6 cellular contexts compared by ENCODE assay signal in the genomic region with DNA sequence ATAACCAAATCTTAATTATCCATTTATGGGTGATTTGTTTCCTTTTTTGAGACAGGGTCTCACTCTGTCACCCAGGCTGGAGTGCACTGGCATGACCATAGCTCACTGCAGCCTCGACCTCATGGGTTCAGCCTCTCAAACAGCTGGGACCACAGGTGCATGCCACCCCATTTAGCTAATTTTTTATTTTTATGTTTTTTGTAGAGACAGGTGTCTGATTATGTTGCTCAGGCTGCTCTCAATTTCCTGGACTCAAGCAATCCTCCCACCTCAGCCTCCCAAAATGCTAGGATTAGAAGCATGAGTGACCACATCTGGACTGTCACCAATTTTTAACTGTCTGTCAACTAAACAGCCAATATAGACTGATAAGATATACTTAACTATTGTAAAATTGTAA. TPM values are rescaled to one million over a fixed set of nuclear protein-coding genes. Genes with fewer than 3 reads are reported as not detected.
DNase-seq lines count a peak whose midpoint lies in the region; ATAC-seq and TF ChIP-seq lines count a peak whose summit lies in the region.
"Not testable (repeated sequence)": the region's sequence is repeated elsewhere in the genome, so short reads cannot be mapped to it uniquely, and the experiment has no call there.

No MANE protein-coding gene starts in this region.

- peak; percentile 42 for DNase-seq in Karpas-422
- DNase-seq in NAMALWA (ENCODE audit: low spot score): peak; percentile 55
- peak; percentile 53 for DNase-seq in OCI-LY7 (ENCODE audit: low spot score)
- DNase-seq in T-helper 17 cell, psoas muscle: not testable (repeated sequence)

- ATAC-seq in T-helper 17 cell, psoas muscle: not testable (repeated sequence)

- not testable (repeated sequence) for H3K9me3 ChIP-seq in DOHH2 (ENCODE audit: control insufficient read depth, insufficient read depth, low read length); Karpas-422 (ENCODE audit: low read length); OCI-LY7 (ENCODE audit: low read length); T-helper 17 cell (ENCODE audit: control insufficient read depth, low read length, poor library complexity, severe bottlenecking); psoas muscle

- H3K79me2 ChIP-seq in DOHH2 (ENCODE audit: control insufficient read depth, low read length) (peaks cover 94% of the 10 kb centered on the region), Karpas-422 (ENCODE audit: low read length) (peaks cover 92% of the 10 kb centered on the region), OCI-LY7 (ENCODE audit: insufficient read depth, low read depth, low read length) (peaks cover 98% of the 10 kb centered on the region)

- peak overlapping the region; percentile 54 for H3K27ac Mint-ChIP-seq in T-helper 17 cell

- 24 to 60% (median 35%) methylated on average over 1 of the region's 1 CpG for WGBS in psoas muscle, 3 donors

- not testable (repeated sequence) for H3K4me3 ChIP-seq in DOHH2 (ENCODE audit: low read length); Karpas-422 (ENCODE audit: low read length); OCI-LY7 (ENCODE audit: low read depth, low read length, poor library complexity, severe bottlenecking); psoas muscle

- CTCF ChIA-PET in OCI-LY7 (lab: Charles Lee; ENCODE audit: unreplicated experiment): not testable (repeated sequence)

- H3K4me2 ChIP-seq in DOHH2 (ENCODE audit: low read length): peak overlapping the region; percentile 81
- not testable (repeated sequence) for H3K4me2 ChIP-seq in Karpas-422 (ENCODE audit: low read depth, low read length, poor library complexity, severe bottlenecking)
- H3K4me2 ChIP-seq in OCI-LY7 (ENCODE audit: low read length): peak overlapping the region; percentile 58

- H3K4me1 ChIP-seq in DOHH2 (ENCODE audit: control insufficient read depth, low read length) (peaks cover 74% of the 10 kb centered on the region), Karpas-422 (ENCODE audit: low read length) (peaks cover 52% of the 10 kb centered on the region), OCI-LY7 (ENCODE audit: insufficient read depth, low read length, poor library complexity, severe bottlenecking) (peaks cover 69% of the 10 kb centered on the region), psoas muscle (peaks cover 66% of the 10 kb centered on the region)

- not testable (repeated sequence) for H4K20me1 ChIP-seq in DOHH2 (ENCODE audit: control insufficient read depth, insufficient read depth, low read depth, low read length); Karpas-422 (ENCODE audit: insufficient read depth, low read depth, low read length); OCI-LY7 (ENCODE audit: insufficient read depth, low read length)

- peak overlapping the region; percentile 76 for H3K27ac ChIP-seq in DOHH2 (ENCODE audit: low read depth, low read length)
- not testable (repeated sequence) for H3K27ac ChIP-seq in Karpas-422 (ENCODE audit: low read length)
- peak overlapping the region; percentile 81 for H3K27ac ChIP-seq in OCI-LY7 (ENCODE audit: low read depth, low read length, poor library complexity, severe bottlenecking)
- peak overlapping the region; percentile 83 for H3K27ac ChIP-seq in psoas muscle

- H3K9ac ChIP-seq in Karpas-422 (ENCODE audit: low read length): not testable (repeated sequence)

- H3K36me3 ChIP-seq in DOHH2 (ENCODE audit: control insufficient read depth, low read length): peaks cover 11% of the 10 kb centered on the region
- H3K36me3 ChIP-seq in Karpas-422 (ENCODE audit: insufficient read depth, low read length); psoas muscle (ENCODE audit: insufficient read depth in 1 of 2, low read depth in 1 of 2): not testable (repeated sequence)
- peaks cover 10% of the 10 kb centered on the region for H3K36me3 ChIP-seq in OCI-LY7 (ENCODE audit: insufficient read depth, low read length)

- not testable (repeated sequence) for H3K9me2 ChIP-seq in DOHH2 (replicated peaks; ENCODE audit: control insufficient read depth, low read length); Karpas-422 (replicated peaks; ENCODE audit: insufficient read depth, low read length); OCI-LY7 (ENCODE audit: insufficient read depth, low read length)

- H2AFZ ChIP-seq in Karpas-422 (ENCODE audit: low read length); OCI-LY7 (ENCODE audit: low read length): not testable (repeated sequence)

- POLR2A ChIA-PET in OCI-LY7 (lab: Charles Lee): not testable (repeated sequence)

- intact Hi-C loops in OCI-LY7 (cut with micrococcal nuclease; ENCODE audit: unreplicated experiment); psoas muscle (cut with DNase I): not testable (repeated sequence)

- not testable (repeated sequence) for H3K27me3 ChIP-seq in DOHH2 (ENCODE audit: control insufficient read depth, low read length); Karpas-422 (ENCODE audit: low read length); psoas muscle (ENCODE audit: insufficient read depth in 3 of 3, low read length in 2 of 3)

- not testable (repeated sequence) for H3K27me3 Mint-ChIP-seq in T-helper 17 cell

- H3K4me3 Mint-ChIP-seq in T-helper 17 cell: not testable (repeated sequence)

- not testable (repeated sequence) for BruUV-seq in OCI-LY7 (replicated peaks; lab: Mats Ljungman, UMichigan)

- H3F3A ChIP-seq in DOHH2 (ENCODE audit: control insufficient read depth, insufficient read depth): not testable (repeated sequence)

- not testable (repeated sequence) for H3K36me3 Mint-ChIP-seq in T-helper 17 cell (ENCODE audit: low read depth)

- peaks cover 31% of the 10 kb centered on the region for H3K4me1 Mint-ChIP-seq in T-helper 17 cell

- TF ChIP-seq CTCF in DOHH2 (IDR thresholded peaks at IDR 0.05; ENCODE audit: low read depth, low read length, poor library complexity, severe bottlenecking); OCI-LY7 (conservative IDR thresholded peaks at IDR 0.05; ENCODE audit: low read length); psoas muscle (IDR thresholded peaks at IDR 0.05): not testable (repeated sequence)

RNA-seq across cellular contexts. Expression of gene SMG1, which starts 25.0 kb away (rescaled TPM):
- 63.1 and 91.0 TPM in 2 replicates for total RNA-seq in Karpas-422 (2014; rRNA removed; shearing (Covaris generic); ENCODE audit: low replicate concordance)
- total RNA-seq in OCI-LY7 (2014; rRNA removed; shearing (Covaris generic)): 87.5 and 106 TPM in 2 replicates
- total RNA-seq in OCI-LY7 (2022) (199 and 208 TPM in 2 replicates), T-helper 17 cell (100 to 1,000 TPM; 177 to 192 TPM), psoas muscle (100 to 1,000 TPM in 2 of 4 donors, 10 to 100 TPM in 2; 66.1 to 160 (median 107) TPM)
- 10 to 100 TPM; 12.1 to 42.6 (median 27.0) TPM for polyA plus RNA-seq in psoas muscle
